In the genomic region with DNA sequence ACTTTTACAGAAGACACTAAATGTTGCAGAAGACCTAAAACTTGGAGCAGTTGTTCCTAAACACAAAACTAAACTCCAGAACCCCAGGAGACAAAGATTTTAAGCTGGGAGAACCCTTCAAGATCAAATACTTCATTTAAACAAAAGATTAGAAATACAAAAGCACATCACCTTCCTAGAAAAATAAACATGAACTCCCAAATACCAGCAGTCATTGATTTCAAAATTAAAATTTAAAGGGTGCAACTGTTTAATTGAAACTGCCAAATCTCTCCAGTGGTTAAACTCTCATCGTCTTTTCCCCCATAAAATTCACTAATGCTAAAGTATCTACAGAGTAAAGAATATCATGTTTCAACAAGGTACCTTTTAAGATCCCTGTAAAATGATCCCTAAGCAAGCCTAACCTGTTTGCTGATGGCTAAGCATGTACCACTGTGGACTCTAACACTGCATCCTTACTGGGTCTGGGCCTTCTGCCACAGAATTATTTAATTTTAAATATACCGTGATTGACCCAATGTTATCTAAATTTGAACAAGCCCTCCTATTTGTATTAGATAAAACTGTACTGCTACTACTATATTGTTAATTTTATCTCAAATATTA, we compare ENCODE assay signal across 23 cellular contexts. TPM values are rescaled to one million over a fixed set of nuclear protein-coding genes. Genes with fewer than 3 reads are reported as not detected.
DNase-seq lines count a peak whose midpoint lies in the region; ATAC-seq and TF ChIP-seq lines count a peak whose summit lies in the region.
"Had no signal": no experiment of that assay in that cellular context is flagged by ENCODE, and none has a peak within 500 bp of the region (broad histone marks: within the 10 kb centered on the region; RNA-seq: fewer than 3 reads in every experiment).

No MANE protein-coding gene starts in this region.

- H3K27ac Mint-ChIP-seq in nephron: peak overlapping the region; percentile 58 to 82 (median 80)
- H3K27ac Mint-ChIP-seq: activated CD4-positive, alpha-beta T cell treated with anti-CD3 and anti-CD28 coated beads, Interleukin-2, amount 10 ng/mL, durations not matched to agents 7 days and 5 days; activated naive CD4-positive, alpha-beta T cell treated with anti-CD3 and anti-CD28 coated beads, Interleukin-2, amount 50 U/mL, for 72 hours; activated T-helper 17 cell treated with anti-CD3 and anti-CD28 coated beads, Interleukin-2, amount 50 U/mL, for 72 hours; CD4-positive, alpha-beta T cell; stimulated activated naive CD8-positive, alpha-beta T cell treated with anti-CD3 and anti-CD28 coated beads, Interleukin-15, Interleukin-2, amounts not matched to agents 100 ng/mL and 50 ng/mL, for 24 hours; T-helper 2 cell treated with Interferon-gamma antibody and Interleukin-4, amounts not matched to agents 5 μg/mL and 100 μg/mL, for 36 hours had no signal

- peak overlapping the region; percentile 31; the same call in 1 of the 2 replicates for H3K27ac ChIP-seq in Panc1 (ENCODE audit: low read length)
- no peak overlapping the region for H3K27ac ChIP-seq in testis
- H3K27ac ChIP-seq: KMS-11, psoas muscle, tibial artery had no signal

- ATAC-seq in Panc1 (no peak), HG02798 (IDR thresholded peaks at IDR 0.05; ENCODE audit: poor library complexity, unreplicated experiment) (no peak)
- ATAC-seq: activated naive CD4-positive, alpha-beta T cell treated with anti-CD3 and anti-CD28 coated beads, Interleukin-2, amount 50 U/mL, for 72 hours; activated T-helper 17 cell treated with anti-CD3 and anti-CD28 coated beads, Interleukin-2, amount 50 U/mL, for 72 hours; mucosa of descending colon; psoas muscle had no signal

- CTCF ChIA-PET in Panc1 (lab: Charles Lee): no interaction called here

- H3K4me1 ChIP-seq in Panc1 (ENCODE audit: control insufficient read depth, insufficient read depth, low read length) (peaks cover 47% of the 10 kb centered on the region), testis (no peaks in the 10 kb centered on the region)

- H3K4me1 Mint-ChIP-seq in nephron: peaks cover 57% of the 10 kb centered on the region
- H3K4me1 Mint-ChIP-seq: activated CD4-positive, alpha-beta T cell treated with anti-CD3 and anti-CD28 coated beads, Interleukin-2, amount 10 ng/mL, durations not matched to agents 7 days and 5 days; activated T-helper 17 cell treated with anti-CD3 and anti-CD28 coated beads, Interleukin-2, amount 50 U/mL, for 72 hours had no signal

- H3K9me3 Mint-ChIP-seq in nephron: no peaks in the 10 kb centered on the region
- H3K9me3 Mint-ChIP-seq: activated CD4-positive, alpha-beta T cell treated with anti-CD3 and anti-CD28 coated beads, Interleukin-2, amount 10 ng/mL, durations not matched to agents 7 days and 5 days; activated naive CD4-positive, alpha-beta T cell treated with anti-CD3 and anti-CD28 coated beads, Interleukin-2, amount 50 U/mL, for 72 hours; activated T-helper 17 cell treated with anti-CD3 and anti-CD28 coated beads, Interleukin-2, amount 50 U/mL, for 72 hours; CD4-positive, alpha-beta T cell; T-helper 2 cell treated with Interferon-gamma antibody and Interleukin-4, amounts not matched to agents 5 μg/mL and 100 μg/mL, for 36 hours had no signal

- H3K9me3 ChIP-seq in Panc1 (ENCODE audit: control insufficient read depth, insufficient read depth, low read depth, low read length): no peaks in the 10 kb centered on the region
- H3K9me3 ChIP-seq in testis: no peaks in the 10 kb centered on the region
- H3K9me3 ChIP-seq: mucosa of descending colon, psoas muscle, tibial artery had no signal

- in situ Hi-C loops in Panc1 (cut with HindIII; ENCODE audit: low pct_unique_long_range_greater_than_20kb, low sequenced_read_pairs): no loop called here

- intact Hi-C loops in Panc1 (cut with micrococcal nuclease; ENCODE audit: unreplicated experiment): no loop called here
- intact Hi-C loops in testis (cut with DNase I; ENCODE audit: low total_unique reads): no loop called here

- DNase-seq in DMS53 (lab: John Stamatoyannopoulos, UW) (peak; percentile 56), DMS79 treated with DMSO at 0.1 percent for 48 hours (lab: John Stamatoyannopoulos, UW) (peak; percentile 34), Panc1 (ENCODE audit: low read depth, low spot score) (no peak), middle frontal gyrus (ENCODE audit: extremely low spot score, low spot score) (no peak), testis (no peak)
- DNase-seq: activated CD4-positive, alpha-beta T cell treated with anti-CD3 and anti-CD28 coated beads, Interleukin-2, amount 10 ng/mL, durations not matched to agents 7 days and 5 days; anterior cingulate cortex; CD4-positive, alpha-beta T cell; GDM1; islet precursor cell; mucosa of descending colon; MV-4-11; NCI-H187 treated with DMSO at 0.1 percent for 48 hours; NCI-H524 treated with DMSO at 0.1 percent for 48 hours; psoas muscle; tibial artery had no signal

- POLR2A ChIA-PET in Panc1 (lab: Charles Lee): no interaction called here

- BruUV-seq in Panc1 (replicated peaks; lab: Mats Ljungman, UMichigan): no TSS peak

- H3K27me3 ChIP-seq in Panc1 (ENCODE audit: control insufficient read depth, insufficient read depth, low read length): no peaks in the 10 kb centered on the region
- H3K27me3 ChIP-seq in testis: no peaks in the 10 kb centered on the region
- H3K27me3 ChIP-seq: tibial artery had no signal

- no peaks in the 10 kb centered on the region for H3K36me3 Mint-ChIP-seq in nephron (ENCODE audit: low read depth)
- H3K36me3 Mint-ChIP-seq: activated naive CD4-positive, alpha-beta T cell treated with anti-CD3 and anti-CD28 coated beads, Interleukin-2, amount 50 U/mL, for 72 hours had no signal

- no peaks in the 10 kb centered on the region for H3K27me3 Mint-ChIP-seq in nephron (ENCODE audit: low read depth)
- H3K27me3 Mint-ChIP-seq: activated CD4-positive, alpha-beta T cell treated with anti-CD3 and anti-CD28 coated beads, Interleukin-2, amount 10 ng/mL, durations not matched to agents 7 days and 5 days had no signal

- TF ChIP-seq CTCF in Panc1 (IDR thresholded peaks at IDR 0.05): no peak
- no peak for TF ChIP-seq CTCF in nephron (IDR thresholded peaks at IDR 0.05; ENCODE audit: unreplicated experiment in 3 of 3)
- no peak for TF ChIP-seq CTCF in testis (IDR thresholded peaks at IDR 0.05)

- TF ChIP-seq POLR2A in testis (IDR thresholded peaks at IDR 0.05): no peak

- 60 to 82% methylated on average over 2 of the region's 2 CpGs for WGBS in testis, 2 donors

- H3K36me3 ChIP-seq in Panc1 (ENCODE audit: control insufficient read depth, insufficient read depth, low read length) (no peaks in the 10 kb centered on the region), testis (ENCODE audit: low read depth, missing control alignments) (no peaks in the 10 kb centered on the region)
- H3K36me3 ChIP-seq: tibial artery had no signal

- no peak overlapping the region for H3K4me3 ChIP-seq in Panc1 (ENCODE audit: low read depth in 2 of 2, low read length in 2 of 2)
- no peak overlapping the region for H3K4me3 ChIP-seq in testis
- H3K4me3 ChIP-seq: mucosa of descending colon, psoas muscle, tibial artery had no signal

- H3K4me3 Mint-ChIP-seq in nephron: peak overlapping the region in 1 of 3 experiments; percentile 10
- H3K4me3 Mint-ChIP-seq: activated CD4-positive, alpha-beta T cell treated with anti-CD3 and anti-CD28 coated beads, Interleukin-2, amount 10 ng/mL, durations not matched to agents 7 days and 5 days; activated T-helper 17 cell treated with anti-CD3 and anti-CD28 coated beads, Interleukin-2, amount 50 U/mL, for 72 hours; CD4-positive, alpha-beta T cell; stimulated activated naive CD8-positive, alpha-beta T cell treated with anti-CD3 and anti-CD28 coated beads, Interleukin-15, Interleukin-2, amounts not matched to agents 100 ng/mL and 50 ng/mL, for 24 hours; T-helper 2 cell treated with Interferon-gamma antibody and Interleukin-4, amounts not matched to agents 5 μg/mL and 100 μg/mL, for 36 hours had no signal

RNA-seq across cellular contexts. Expression of a gene that starts 53.7 kb away (rescaled TPM):
- total RNA-seq in Panc1 (2021; ENCODE audit: unreplicated experiment): 28.3 TPM
- polyA plus RNA-seq in Panc1 (2012; ENCODE audit: insufficient read length): 21.2 TPM
- total RNA-seq in testis: 10 to 100 TPM; 24.2 to 40.9 TPM
- polyA plus RNA-seq in testis (ENCODE audit: insufficient read depth, low read depth, low replicate concordance): 15.2 TPM

RNA-seq across cellular contexts. Expression of a gene that starts 55.9 kb away (rescaled TPM):
- 61.8 TPM for total RNA-seq in Panc1 (2021; ENCODE audit: unreplicated experiment)
- polyA plus RNA-seq in Panc1 (2012; ENCODE audit: insufficient read length): 71.4 TPM
- 100 to 1,000 TPM in 1 of 2 donors, 10 to 100 TPM in 1; 95.9 to 120 TPM for total RNA-seq in testis
- polyA plus RNA-seq in testis (ENCODE audit: insufficient read depth, low read depth, low replicate concordance): 33.0 TPM

Comparison
In these comparisons a context has a peak if more than half of its experiments do, and no peak if none do; other contexts are left out.
1. DNase-seq: peak in DMS53 (single experiment) and DMS79 treated with DMSO at 0.1 percent for 48 hours (single experiment); none in Panc1 (single experiment), middle frontal gyrus (single experiment) and testis (single experiment).